Comparison of ENCODE assay signal across 8 cellular contexts in genomic region chr13:44989941-44990340, GRCh38. TPM values are rescaled to one million over a fixed set of nuclear protein-coding genes. Genes with fewer than 3 reads are reported as not detected.
DNase-seq lines count a peak whose midpoint lies in the region; ATAC-seq and TF ChIP-seq lines count a peak whose summit lies in the region.

No MANE protein-coding gene starts in this region.

- H3K36me3 ChIP-seq in MM.1S (replicated peaks; ENCODE audit: insufficient read depth, low read length) (no peaks in the 10 kb centered on the region), mesendoderm (ENCODE audit: control insufficient read depth, insufficient read depth, low read length) (no peaks in the 10 kb centered on the region), vagina (no peaks in the 10 kb centered on the region)

- no peak overlapping the region for H4K5ac ChIP-seq in mesendoderm (ENCODE audit: low read length)

- H3K4me1 ChIP-seq in MM.1S (ENCODE audit: low read length) = no peaks in the 10 kb centered on the region
- H3K4me1 ChIP-seq in mesendoderm (ENCODE audit: control insufficient read depth, low read depth, low read length) = no peaks in the 10 kb centered on the region
- H3K4me1 ChIP-seq in vagina = peaks cover 46% of the 10 kb centered on the region

- H3K79me1 ChIP-seq in mesendoderm (ENCODE audit: low read length) = peaks cover 19% of the 10 kb centered on the region

- no CpG with 5 or more reads among the region's 10 CpGs for WGBS in mesendoderm (ENCODE audit: extremely low coverage, insufficient coverage, low lambda C conversion rate)

- peak overlapping the region; percentile 83 for H4K8ac ChIP-seq in mesendoderm (ENCODE audit: low read depth, low read length)

- no peaks in the 10 kb centered on the region for H3K9me2 ChIP-seq in MM.1S (replicated peaks; ENCODE audit: insufficient read depth, low read length)

- no peak overlapping the region for H2BK120ac ChIP-seq in mesendoderm (ENCODE audit: low read depth, low read length)

- H3F3A ChIP-seq in MM.1S (ENCODE audit: insufficient read depth, low read length) = no peaks in the 10 kb centered on the region

- H3K4me3 ChIP-seq in MM.1S (ENCODE audit: low read length) (peak overlapping the region; percentile 87), mesendoderm (ENCODE audit: low read length) (peak overlapping the region; percentile 97), vagina (peak overlapping the region; percentile 92)

- H3K79me2 ChIP-seq in MM.1S (ENCODE audit: low read length) = peaks cover 54% of the 10 kb centered on the region
- peaks cover 35% of the 10 kb centered on the region for H3K79me2 ChIP-seq in mesendoderm (ENCODE audit: control insufficient read depth, insufficient read depth, low read length)

- no peak overlapping the region for H3K18ac ChIP-seq in mesendoderm (ENCODE audit: low read length)

- peak overlapping the region; percentile 95 for H3K56ac ChIP-seq in mesendoderm (ENCODE audit: low read length)

- no peak overlapping the region for H2BK5ac ChIP-seq in mesendoderm (ENCODE audit: low read length)

- H2BK15ac ChIP-seq in mesendoderm (replicated peaks; ENCODE audit: low read depth) = no peak overlapping the region

- no peak overlapping the region for H3K23ac ChIP-seq in mesendoderm (ENCODE audit: low read length)

- H4K20me1 ChIP-seq in MM.1S (ENCODE audit: insufficient read depth, low read length) = no peaks in the 10 kb centered on the region

- peak overlapping the region; percentile 70 for H2AFZ ChIP-seq in MM.1S (ENCODE audit: low read length)

- no peak overlapping the region for H2AK5ac ChIP-seq in mesendoderm (ENCODE audit: low read length)

- ATAC-seq in HG03457 (IDR thresholded peaks at IDR 0.05; ENCODE audit: unreplicated experiment) = no peak

- H3K4me2 ChIP-seq in MM.1S (ENCODE audit: low read depth, low read length) (peak overlapping the region; percentile 76), mesendoderm (ENCODE audit: low read length) (peak overlapping the region; percentile 92)

- peak; percentile 29 for DNase-seq in DMS53 (lab: John Stamatoyannopoulos, UW)
- DNase-seq in DMS53 treated with DMSO at 0.1 percent for 48 hours (lab: John Stamatoyannopoulos, UW; ENCODE audit: unreplicated experiment) = no peak
- no peak for DNase-seq in MM.1S
- DNase-seq in cerebellar cortex (ENCODE audit: low spot score) = peak; percentile 9
- DNase-seq in mesendoderm = peak; percentile 11
- no peak for DNase-seq in vagina (ENCODE audit: extremely low spot score in 2 of 2)
- DNase-seq in SW 1271 (lab: John Stamatoyannopoulos, UW) = no peak

- TF ChIP-seq POLR2A in vagina (IDR thresholded peaks at IDR 0.05) = no peak

- H3K9me3 ChIP-seq in MM.1S (replicated peaks; ENCODE audit: insufficient read depth, low read length) = no peaks in the 10 kb centered on the region
- H3K9me3 ChIP-seq in vagina = no peaks in the 10 kb centered on the region

- H3K27me3 ChIP-seq in MM.1S (replicated peaks; ENCODE audit: insufficient read depth, low read length) = no peaks in the 10 kb centered on the region
- no peaks in the 10 kb centered on the region for H3K27me3 ChIP-seq in mesendoderm (ENCODE audit: insufficient read depth, low read length, poor library complexity)
- no peaks in the 10 kb centered on the region for H3K27me3 ChIP-seq in vagina

- peak overlapping the region; percentile 45; the same call in 1 of the 2 replicates for H3K27ac ChIP-seq in MM.1S (ENCODE audit: low read length)
- H3K27ac ChIP-seq in mesendoderm (ENCODE audit: low read depth, low read length) = no peak overlapping the region
- peak overlapping the region; percentile 79 for H3K27ac ChIP-seq in vagina

- peak overlapping the region; percentile 83 for H3K9ac ChIP-seq in MM.1S (ENCODE audit: low read length)
- peak overlapping the region; percentile 95 for H3K9ac ChIP-seq in mesendoderm (ENCODE audit: low read length)

- intact Hi-C loops in vagina (cut with DNase I) = loop anchor here (10.0 kb wide), 1 partner anchor 1095 kb away; no protein-coding TSS in a partner anchor

- no peak for TF ChIP-seq CTCF in MM.1S (IDR thresholded peaks at IDR 0.05; ENCODE audit: low read length)
- TF ChIP-seq CTCF in vagina (IDR thresholded peaks at IDR 0.05) = no peak

- no peak overlapping the region for H3K4ac ChIP-seq in mesendoderm (ENCODE audit: low read depth, low read length)

RNA-seq across cellular contexts. Expression of gene GPALPP1, which starts 0.6 kb away (rescaled TPM):
- 23.1 TPM for polyA plus RNA-seq in mesendoderm (2013, experiment 1 of 2)
- polyA plus RNA-seq in mesendoderm (2013, experiment 2 of 2) = 22.8 TPM
- total RNA-seq in vagina = 20.9 TPM

RNA-seq across cellular contexts. Expression of gene NUFIP1, which starts 0.7 kb away (rescaled TPM):
- polyA plus RNA-seq in mesendoderm (2013, experiment 1 of 2) = 21.3 TPM
- 21.0 TPM for polyA plus RNA-seq in mesendoderm (2013, experiment 2 of 2)
- total RNA-seq in vagina = 2.5 TPM

Comparison
In these comparisons a context has a peak if more than half of its experiments do, and no peak if none do; other contexts are left out.
1. DNase-seq: peak in DMS53 (single experiment), cerebellar cortex (single experiment) and mesendoderm (single experiment); none in DMS53 treated with DMSO at 0.1 percent for 48 hours (single experiment), MM.1S (single experiment), vagina (0 of 2) and SW 1271 (0 of 2).
2. Peak in every context shown above with its lines, with median percentiles within 50 percentile points of each other: H3K4me3 ChIP-seq.